Comparison of ENCODE assay signal across 1 cellular context in genomic region chr11:95676280-95676679, GRCh38.
TF ChIP-seq lines count a peak whose summit lies in the region.

No MANE protein-coding gene starts in this region.

TF ChIP-seq in IMR-90, 13 proteins besides CTCF, POLR2A, EP300 and RAD21 (continued from another document):
- TF ChIP-seq MXI1 (IDR thresholded peaks at IDR 0.05; ENCODE audit: borderline replicate concordance, low read depth, low read length), result no peak
